Comparison of ENCODE assay signal across 16 cellular contexts in genomic region chr13:59012731-59013130, GRCh38.
"Had no signal": no experiment of that assay in that cellular context is flagged by ENCODE, and none has a peak within 500 bp of the region (broad histone marks: within the 10 kb centered on the region; RNA-seq: fewer than 3 reads in every experiment).

No MANE protein-coding gene starts in this region.

- H3K27me3 ChIP-seq: body of pancreas, neutrophil had no signal

- H3K9me3 ChIP-seq: body of pancreas, lower lobe of right lung, neutrophil had no signal

- H3K4me1 ChIP-seq: body of pancreas, lower lobe of right lung, parathyroid adenoma had no signal

- H3K9ac ChIP-seq: parathyroid adenoma had no signal

- H3K36me3 Mint-ChIP-seq: activated CD4-positive, alpha-beta memory T cell treated with anti-CD3 and anti-CD28 coated beads for 36 hours; activated naive CD8-positive, alpha-beta T cell; stimulated activated effector memory CD8-positive, alpha-beta T cell treated with anti-CD3 and anti-CD28 coated beads, Interleukin-12 subunit alpha, Interleukin-12 subunit beta, amount 100 ng/mL, for 72 hours had no signal

- ATAC-seq: body of pancreas; esophagus mucosa; lower lobe of right lung; stimulated activated effector memory CD8-positive, alpha-beta T cell treated with anti-CD3 and anti-CD28 coated beads, Interleukin-12 subunit alpha, Interleukin-12 subunit beta, amount 100 ng/mL, for 72 hours had no signal

- H3K4me1 Mint-ChIP-seq: stimulated activated effector memory CD8-positive, alpha-beta T cell treated with anti-CD3 and anti-CD28 coated beads, Interleukin-12 subunit alpha, Interleukin-12 subunit beta, amount 100 ng/mL, for 72 hours had no signal

- H3K27me3 Mint-ChIP-seq: activated CD4-positive, alpha-beta memory T cell treated with anti-CD3 and anti-CD28 coated beads for 36 hours; activated naive CD8-positive, alpha-beta T cell; activated T-cell treated with anti-CD3 and anti-CD28 coated beads, Interleukin-2, amount 50 U/mL, for 24 hours had no signal

- DNase-seq: activated CD4-positive, alpha-beta memory T cell treated with anti-CD3 and anti-CD28 coated beads for 36 hours; activated effector memory CD4-positive, alpha-beta T cell treated with anti-CD3 and anti-CD28 coated beads, Interleukin-2, amount 50 U/mL, for 16 hours; activated T-cell treated with anti-CD3 and anti-CD28 coated beads, Interleukin-2, amount 50 U/mL, for 24 hours; amygdala; body of pancreas; caudate nucleus; lower lobe of right lung; midbrain had no signal

- H3K27ac Mint-ChIP-seq: activated CD4-positive, alpha-beta memory T cell treated with anti-CD3 and anti-CD28 coated beads for 36 hours; activated naive CD8-positive, alpha-beta T cell; activated T-cell treated with anti-CD3 and anti-CD28 coated beads, Interleukin-2, amount 50 U/mL, for 24 hours; stimulated activated effector memory CD8-positive, alpha-beta T cell treated with anti-CD3 and anti-CD28 coated beads, Interleukin-12 subunit alpha, Interleukin-12 subunit beta, amount 100 ng/mL, for 72 hours had no signal

- H3K36me3 ChIP-seq: lower lobe of right lung, neutrophil had no signal

- H3K4me3 ChIP-seq: body of pancreas, lower lobe of right lung had no signal

- H3K79me2 ChIP-seq: parathyroid adenoma had no signal

- H3K4me3 Mint-ChIP-seq: activated CD4-positive, alpha-beta memory T cell treated with anti-CD3 and anti-CD28 coated beads for 36 hours; activated naive CD8-positive, alpha-beta T cell; activated T-cell treated with anti-CD3 and anti-CD28 coated beads, Interleukin-2, amount 50 U/mL, for 24 hours; stimulated activated effector memory CD8-positive, alpha-beta T cell treated with anti-CD3 and anti-CD28 coated beads, Interleukin-12 subunit alpha, Interleukin-12 subunit beta, amount 100 ng/mL, for 72 hours had no signal

- FAIRE-seq: colon, endometrium had no signal

- H2AFZ ChIP-seq: parathyroid adenoma had no signal

- H3K27ac ChIP-seq: body of pancreas, lower lobe of right lung, neutrophil, parathyroid adenoma, VCaP had no signal

- H3K9me3 Mint-ChIP-seq: activated CD4-positive, alpha-beta memory T cell treated with anti-CD3 and anti-CD28 coated beads for 36 hours had no signal
